ENCODE assay signal across 12 cellular contexts in genomic region chr9:137758067-137758466, GRCh38.
DNase-seq lines count a peak whose midpoint lies in the region; ATAC-seq and TF ChIP-seq lines count a peak whose summit lies in the region.
"Had no signal": no experiment of that assay in that cellular context is flagged by ENCODE, and none has a peak within 500 bp of the region (broad histone marks: within the 10 kb centered on the region; RNA-seq: fewer than 3 reads in every experiment).

No MANE protein-coding gene starts in this region.

- H3K4me3 Mint-ChIP-seq in activated naive CD4-positive, alpha-beta T cell treated with anti-CD3 and anti-CD28 coated beads for 36 hours, result no peak overlapping the region
- peak overlapping the region; percentile 61 for H3K4me3 Mint-ChIP-seq in T-helper 17 cell
- H3K4me3 Mint-ChIP-seq in stimulated activated memory B cell treated with anti-CD40 and anti-IgM and Interleukin-4, amounts not matched to agents 10 μg/mL and 1 μg/mL and 100 μg/mL, for 72 hours, result peak overlapping the region; percentile 89

- H3K27ac ChIP-seq in fibroblast of lung (ENCODE audit: insufficient read depth, low read length), result peak overlapping the region; percentile 19

- peaks cover 9% of the 10 kb centered on the region for H3K36me3 ChIP-seq in fibroblast of lung (ENCODE audit: control insufficient read depth, insufficient read depth, low read length)

- H3K36me3 Mint-ChIP-seq in activated naive CD4-positive, alpha-beta T cell treated with anti-CD3 and anti-CD28 coated beads for 36 hours (ENCODE audit: low read depth), result peaks cover 53% of the 10 kb centered on the region
- peaks cover 11% of the 10 kb centered on the region for H3K36me3 Mint-ChIP-seq in T-helper 17 cell (ENCODE audit: low read depth)
- peaks cover 91% of the 10 kb centered on the region for H3K36me3 Mint-ChIP-seq in stimulated activated memory B cell treated with anti-CD40 and anti-IgM and Interleukin-4, amounts not matched to agents 10 μg/mL and 1 μg/mL and 100 μg/mL, for 72 hours

- peaks cover 8% of the 10 kb centered on the region for H3K9me3 Mint-ChIP-seq in activated naive CD4-positive, alpha-beta T cell treated with anti-CD3 and anti-CD28 coated beads for 36 hours
- H3K9me3 Mint-ChIP-seq in stimulated activated memory B cell treated with anti-CD40 and anti-IgM and Interleukin-4, amounts not matched to agents 10 μg/mL and 1 μg/mL and 100 μg/mL, for 72 hours, result peaks cover 11% of the 10 kb centered on the region

- no peaks in the 10 kb centered on the region for H3K27me3 Mint-ChIP-seq in activated naive CD4-positive, alpha-beta T cell treated with anti-CD3 and anti-CD28 coated beads for 36 hours (ENCODE audit: low read depth)
- no peaks in the 10 kb centered on the region for H3K27me3 Mint-ChIP-seq in T-helper 17 cell
- no peaks in the 10 kb centered on the region for H3K27me3 Mint-ChIP-seq in stimulated activated memory B cell treated with anti-CD40 and anti-IgM and Interleukin-4, amounts not matched to agents 10 μg/mL and 1 μg/mL and 100 μg/mL, for 72 hours

- no peak overlapping the region for H3K9ac ChIP-seq in fibroblast of lung (ENCODE audit: insufficient read depth, low read length)

- H2AFZ ChIP-seq in fibroblast of lung (ENCODE audit: low read length), result no peak overlapping the region

- intact Hi-C loops in activated naive CD4-positive, alpha-beta T cell treated with anti-CD3 and anti-CD28 coated beads for 36 hours (cut with micrococcal nuclease), result no loop called here

- no peaks in the 10 kb centered on the region for H3K4me1 ChIP-seq in fibroblast of lung (ENCODE audit: control insufficient read depth, extremely low read depth, insufficient read depth, low read length)

- CTCF ChIA-PET in activated naive CD4-positive, alpha-beta T cell treated with anti-CD3 and anti-CD28 coated beads for 36 hours (lab: Charles Lee), result interaction anchor here (0.5 to 1.0 kb wide), 2 partner anchors 85 to 123 kb away, joined by 4 to 5 read pairs; no protein-coding TSS in a partner anchor

- ATAC-seq in T-helper 17 cell, result no peak
- no peak for ATAC-seq in stimulated activated memory B cell treated with anti-CD40 and anti-IgM and Interleukin-4, amounts not matched to agents 10 μg/mL and 1 μg/mL and 100 μg/mL, for 72 hours
- no peak for ATAC-seq in GM21390 (IDR thresholded peaks at IDR 0.05; ENCODE audit: unreplicated experiment)
- ATAC-seq in HG03159 (IDR thresholded peaks at IDR 0.05; ENCODE audit: unreplicated experiment), result no peak

- DNase-seq in activated naive CD4-positive, alpha-beta T cell treated with anti-CD3 and anti-CD28 coated beads for 36 hours, result no peak
- no peak for DNase-seq in activated naive CD4-positive, alpha-beta T cell treated with anti-CD3 and anti-CD28 coated beads, Interleukin-2, amount 50 U/mL, for 16 hours
- DNase-seq in T-helper 17 cell, result no peak
- no peak for DNase-seq in fibroblast of lung (ENCODE audit: low read depth in 2 of 2)
- DNase-seq in HK-2 (ENCODE audit: unreplicated experiment), result no peak
- DNase-seq: activated CD4-positive, alpha-beta T cell treated with anti-CD3 and anti-CD28 coated beads for 1 hour; amygdala; dermis blood vessel endothelial cell; DMS53 had no signal

- no peaks in the 10 kb centered on the region for H3K79me2 ChIP-seq in fibroblast of lung (ENCODE audit: control insufficient read depth, insufficient read depth, low read length)

- H3K4me3 ChIP-seq in fibroblast of lung (replicated peaks in 1 of 4; ENCODE audit: control extremely low read depth in 1 of 4, insufficient read depth in 1 of 4, low read depth in 3 of 4, low read length in 4 of 4), result no peak overlapping the region

- H3K27ac Mint-ChIP-seq in activated naive CD4-positive, alpha-beta T cell treated with anti-CD3 and anti-CD28 coated beads for 36 hours, result peak overlapping the region; percentile 67
- peak overlapping the region; percentile 95 for H3K27ac Mint-ChIP-seq in T-helper 17 cell
- H3K27ac Mint-ChIP-seq in stimulated activated memory B cell treated with anti-CD40 and anti-IgM and Interleukin-4, amounts not matched to agents 10 μg/mL and 1 μg/mL and 100 μg/mL, for 72 hours, result peak overlapping the region; percentile 99

- no peaks in the 10 kb centered on the region for H3K27me3 ChIP-seq in fibroblast of lung (ENCODE audit: control insufficient read depth, insufficient read depth, low read length)

- no peak overlapping the region for H3K4me2 ChIP-seq in fibroblast of lung (ENCODE audit: extremely low read depth, insufficient read depth, low read length)

- H4K20me1 ChIP-seq in fibroblast of lung (ENCODE audit: control insufficient read depth, extremely low read depth, insufficient read depth, low read length), result no peaks in the 10 kb centered on the region

- TF ChIP-seq CTCF in fibroblast of lung (conservative IDR thresholded peaks at IDR 0.05 in 1 of 2, IDR thresholded peaks at IDR 0.05 in 1 of 2; ENCODE audit: low read depth in 1 of 2, low read length in 2 of 2), result no peak

- peaks cover 40% of the 10 kb centered on the region for H3K4me1 Mint-ChIP-seq in activated naive CD4-positive, alpha-beta T cell treated with anti-CD3 and anti-CD28 coated beads for 36 hours (ENCODE audit: low read depth)
- peaks cover 35% of the 10 kb centered on the region for H3K4me1 Mint-ChIP-seq in T-helper 17 cell
- H3K4me1 Mint-ChIP-seq in stimulated activated memory B cell treated with anti-CD40 and anti-IgM and Interleukin-4, amounts not matched to agents 10 μg/mL and 1 μg/mL and 100 μg/mL, for 72 hours, result peaks cover 70% of the 10 kb centered on the region

- H3K9me3 ChIP-seq in T-helper 17 cell (ENCODE audit: control insufficient read depth, low read length, poor library complexity, severe bottlenecking) (no peaks in the 10 kb centered on the region), fibroblast of lung (ENCODE audit: control insufficient read depth, insufficient read depth, low read depth, low read length) (no peaks in the 10 kb centered on the region)
